8 cellular contexts compared by ENCODE assay signal in the genomic region with DNA sequence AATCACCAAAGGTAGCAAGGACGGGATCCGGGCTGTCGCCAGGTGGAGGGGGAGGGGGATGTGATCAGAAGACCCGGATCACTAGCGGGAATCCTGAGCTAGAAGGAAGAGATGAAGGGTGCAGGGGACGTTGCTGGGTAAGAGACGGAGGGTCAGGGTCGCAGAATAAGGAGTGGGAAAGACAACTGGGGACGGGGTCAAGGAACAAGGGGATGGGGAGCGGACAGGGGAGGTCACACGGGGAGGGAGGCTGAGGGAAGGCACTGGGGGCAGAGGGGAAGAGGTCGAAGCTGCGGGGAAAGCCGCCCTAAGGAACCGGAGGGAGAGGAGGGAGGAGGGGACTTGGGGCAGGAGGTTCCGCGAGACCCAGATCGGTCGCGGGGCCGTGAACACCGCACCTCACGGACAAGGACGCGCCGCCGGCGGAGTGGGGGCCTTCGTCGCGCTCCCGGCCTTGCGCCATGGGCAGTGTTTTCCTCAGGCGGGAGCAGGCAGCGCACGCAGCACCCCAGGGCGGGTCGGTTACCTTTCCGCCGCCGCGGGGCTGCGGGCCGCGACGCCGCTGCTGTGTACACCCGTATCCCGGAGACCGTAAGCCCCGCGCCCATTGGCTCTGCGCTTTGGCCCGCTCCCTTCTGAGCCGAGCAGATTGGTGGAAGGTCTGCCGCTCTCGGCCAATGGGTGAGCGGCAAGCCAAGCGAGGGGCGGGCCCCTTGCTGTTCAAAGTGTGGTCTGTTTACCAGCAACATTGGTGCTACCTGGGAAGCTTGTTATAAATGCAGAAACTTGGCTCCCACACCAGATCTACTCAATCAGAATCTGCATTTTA. TPM values are rescaled to one million over a fixed set of nuclear protein-coding genes. Genes with fewer than 3 reads are reported as not detected.
DNase-seq lines count a peak whose midpoint lies in the region; ATAC-seq and TF ChIP-seq lines count a peak whose summit lies in the region.

A gene with protein sequence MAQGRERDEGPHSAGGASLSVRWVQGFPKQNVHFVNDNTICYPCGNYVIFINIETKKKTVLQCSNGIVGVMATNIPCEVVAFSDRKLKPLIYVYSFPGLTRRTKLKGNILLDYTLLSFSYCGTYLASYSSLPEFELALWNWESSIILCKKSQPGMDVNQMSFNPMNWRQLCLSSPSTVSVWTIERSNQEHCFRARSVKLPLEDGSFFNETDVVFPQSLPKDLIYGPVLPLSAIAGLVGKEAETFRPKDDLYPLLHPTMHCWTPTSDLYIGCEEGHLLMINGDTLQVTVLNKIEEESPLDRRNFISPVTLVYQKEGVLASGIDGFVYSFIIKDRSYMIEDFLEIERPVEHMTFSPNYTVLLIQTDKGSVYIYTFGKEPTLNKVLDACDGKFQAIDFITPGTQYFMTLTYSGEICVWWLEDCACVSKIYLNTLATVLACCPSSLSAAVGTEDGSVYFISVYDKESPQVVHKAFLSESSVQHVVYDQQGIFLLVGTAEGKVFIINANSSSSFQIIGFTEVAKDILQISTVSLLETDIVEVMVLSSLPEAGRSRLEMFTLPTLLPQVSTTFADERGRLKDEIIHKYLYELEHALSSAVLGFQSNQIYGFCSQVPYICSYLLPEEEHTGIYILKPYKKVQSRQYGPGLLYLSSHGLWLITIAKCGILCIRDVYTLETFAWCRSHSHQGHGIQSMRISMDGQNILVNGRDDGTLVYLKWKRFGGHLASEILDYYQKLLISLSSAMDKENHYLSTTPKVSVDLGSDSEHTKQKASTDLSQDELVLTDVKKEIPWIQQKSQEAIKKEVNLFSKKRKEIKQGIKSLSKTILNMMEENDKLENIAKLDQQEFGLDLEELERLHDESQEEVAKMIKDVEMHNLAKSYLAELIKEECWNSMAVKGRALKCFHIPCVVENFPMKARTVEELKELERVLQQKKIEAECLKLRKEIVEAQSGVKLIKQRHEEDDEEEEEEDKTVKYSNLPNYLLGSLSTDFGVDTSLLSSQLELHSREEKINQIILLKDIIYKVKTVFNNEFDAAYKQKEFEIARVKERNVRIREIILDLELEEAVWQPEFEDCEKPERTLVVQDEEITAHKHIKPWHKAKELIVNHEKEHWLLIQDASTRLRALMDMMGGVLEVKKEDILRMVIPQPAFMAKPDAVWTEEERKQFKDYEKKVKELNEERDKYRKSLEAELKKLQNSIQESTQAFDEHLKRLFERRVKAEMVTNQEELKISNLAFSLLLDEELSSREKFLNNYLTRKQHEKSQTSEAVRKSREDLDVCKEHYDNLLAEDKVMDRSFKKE (N-terminal part only) (minus strand): TSS at position 581 of the 829 bp plus-strand sequence. CDS start 118 bp downstream, at position 463.

- no peaks in the 10 kb centered on the region for H3K79me2 ChIP-seq in parathyroid adenoma

- H3K4me3 ChIP-seq in heart left ventricle (peak within 1 kb of the TSS; percentile 61 to 93 (median 84)), parathyroid adenoma (ENCODE audit: low read depth, low read length) (peak within 1 kb of the TSS; percentile 71), tibial artery (peak within 1 kb of the TSS; percentile 66 to 68)

- intact Hi-C loops in heart left ventricle (cut with DNase I): loop anchor here in 3 of 10 donors (1.0 to 5.0 kb wide), 3 partner anchors 22 to 110 kb away; a partner anchor contains a TSS
- intact Hi-C loops in tibial artery (cut with DNase I; ENCODE audit: low total_unique reads): no loop called here

- 1% methylated on average over 48 to 60 of the region's 60 CpGs for WGBS in heart left ventricle, 4 donors

- TF ChIP-seq CTCF in GM10266 (IDR thresholded peaks at IDR 0.05; ENCODE audit: control insufficient read depth, insufficient read depth, low read depth, missing control alignments) (no peak), heart left ventricle (IDR thresholded peaks at IDR 0.05) (no peak), parathyroid adenoma (IDR thresholded peaks at IDR 0.05) (no peak), tibial artery (IDR thresholded peaks at IDR 0.05) (no peak)

- H3K36me3 ChIP-seq in heart left ventricle: no peaks in the 10 kb centered on the region
- no peaks in the 10 kb centered on the region for H3K36me3 ChIP-seq in parathyroid adenoma (ENCODE audit: control insufficient read depth, insufficient read depth, low read length)
- H3K36me3 ChIP-seq in tibial artery: no peaks in the 10 kb centered on the region

- peak within 1 kb of the TSS; percentile 88 for H3K4me2 ChIP-seq in parathyroid adenoma (ENCODE audit: low read length)

- ATAC-seq in HG02763 (IDR thresholded peaks at IDR 0.05; ENCODE audit: unreplicated experiment) (peak; percentile 100), heart left ventricle (peak; percentile 100)

- no peak within 1 kb of the TSS for H3K9ac ChIP-seq in parathyroid adenoma

- H3K27me3 ChIP-seq in heart left ventricle (peaks cover 0 to 7% (median 0%) of the 10 kb centered on the region in 9 donors), parathyroid adenoma (ENCODE audit: control insufficient read depth, insufficient read depth, low read length) (no peaks in the 10 kb centered on the region), tibial artery (peaks cover 0 to 6% of the 10 kb centered on the region in 2 donors)

- H3K4me1 ChIP-seq in heart left ventricle (peaks cover 0 to 11% (median 5%) of the 10 kb centered on the region in 12 donors), parathyroid adenoma (no peaks in the 10 kb centered on the region), tibial artery (peaks cover 0 to 17% (median 10%) of the 10 kb centered on the region in 4 donors)

- peak in 1 of 2 donors; percentile 28 for TF ChIP-seq POLR2A in heart left ventricle (IDR thresholded peaks at IDR 0.05)

- H2AFZ ChIP-seq in parathyroid adenoma: peak within 1 kb of the TSS; percentile 90

- H3K9me3 ChIP-seq in heart left ventricle: peaks cover 0 to 9% (median 0%) of the 10 kb centered on the region in 12 donors
- no peaks in the 10 kb centered on the region for H3K9me3 ChIP-seq in parathyroid adenoma (ENCODE audit: control insufficient read depth, low read length)
- no peaks in the 10 kb centered on the region for H3K9me3 ChIP-seq in tibial artery

- peak within 1 kb of the TSS in 3 of 12 donors; percentile 10 to 64 (median 47) for H3K27ac ChIP-seq in heart left ventricle
- H3K27ac ChIP-seq in parathyroid adenoma: peak within 1 kb of the TSS; percentile 22
- H3K27ac ChIP-seq in tibial artery: peak within 1 kb of the TSS; percentile 37 to 45

- DNase-seq in GM10266 (ENCODE audit: extremely low spot score) (peak; percentile 99), NCI-H1417 treated with DMSO at 0.1 percent for 48 hours (lab: John Stamatoyannopoulos, UW) (peak; percentile 50), T-helper 1 cell (peak; percentile 97 to 100 (median 98)), amniotic stem cell (lab: John Stamatoyannopoulos, UW) (peak; percentile 79), heart left ventricle (peak; percentile 98 to 100 (median 98)), tibial artery (peak; percentile 98)

RNA-seq across cellular contexts. Expression of the gene that starts here (rescaled TPM):
- total RNA-seq in heart left ventricle: under 1 TPM in 3 of 9 donors, not detected in 6; 0.19 to 0.84 (median 0.25) TPM
- under 1 TPM; 0.11 TPM for polyA plus RNA-seq in heart left ventricle

Comparison
In these comparisons a context has a peak if more than half of its experiments do, and no peak if none do; other contexts are left out.
1. Peak in DNase-seq, ATAC-seq and H3K4me3 ChIP-seq in heart left ventricle; RNA of the gene not detected or under 1 TPM.